ENCODE assay signal across 19 cellular contexts in the genomic region with DNA sequence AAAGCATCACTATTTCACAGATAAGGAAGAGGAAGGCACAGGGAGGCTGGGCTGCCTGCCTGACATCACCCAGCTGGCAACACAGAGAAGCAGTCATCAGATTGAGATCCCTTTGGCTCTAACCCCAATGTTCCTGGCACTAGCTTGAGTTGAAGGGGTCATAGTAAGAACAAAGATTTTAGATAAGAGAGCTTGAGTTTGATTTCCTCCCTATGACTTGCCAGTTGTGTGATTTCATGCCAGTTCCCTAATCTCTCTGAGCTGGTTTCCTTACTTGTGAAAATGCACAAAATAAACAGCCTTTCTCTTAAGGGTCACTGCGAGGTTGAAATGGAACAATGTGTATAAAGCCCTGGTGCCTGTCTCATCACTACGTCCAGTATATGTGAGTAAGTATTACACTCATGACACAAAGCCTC.
A peak's percentile ranks its signal among the peaks of the same experiment; 100 is the strongest.
DNase-seq lines count a peak whose midpoint lies in the region; ATAC-seq, FAIRE-seq and TF ChIP-seq lines count a peak whose summit lies in the region.
"Had no signal": no experiment of that assay in that cellular context is flagged by ENCODE, and none has a peak within 500 bp of the region (broad histone marks: within the 10 kb centered on the region; RNA-seq: fewer than 3 reads in every experiment).

No MANE protein-coding gene starts in this region.

- H3K27me3 ChIP-seq in endothelial cell of umbilical vein (ENCODE audit: control insufficient read depth in 2 of 2, insufficient read depth in 2 of 2, low read length in 2 of 2) (no peaks in the 10 kb centered on the region), osteoblast (ENCODE audit: insufficient read depth, low read length) (no peaks in the 10 kb centered on the region)
- H3K27me3 ChIP-seq: foreskin keratinocyte had no signal

- H3K4me1 ChIP-seq in endothelial cell of umbilical vein (ENCODE audit: control insufficient read depth, extremely low read depth, insufficient read depth, low read length) (peaks cover 26% of the 10 kb centered on the region), kidney (ENCODE audit: control insufficient read depth in 1 of 2, insufficient read depth in 1 of 2, low read depth in 1 of 2, low read length in 2 of 2) (no peaks in the 10 kb centered on the region), osteoblast (ENCODE audit: insufficient read depth, low read length) (no peaks in the 10 kb centered on the region)
- H3K4me1 ChIP-seq: foreskin keratinocyte had no signal

- no peak for TF ChIP-seq CTCF in LNCaP clone FGC (IDR thresholded peaks at IDR 0.05; ENCODE audit: control insufficient read depth, extremely low read depth, insufficient read depth)
- no peak for TF ChIP-seq CTCF in endothelial cell of umbilical vein (IDR thresholded peaks at IDR 0.05; ENCODE audit: extremely low read depth in 1 of 2, insufficient read depth in 1 of 2, low read depth in 1 of 2, low read length in 2 of 2)
- TF ChIP-seq CTCF in kidney (IDR thresholded peaks at IDR 0.05; ENCODE audit: borderline replicate concordance, extremely low read depth, insufficient read depth), result no peak
- no peak for TF ChIP-seq CTCF in retinal pigment epithelial cell (conservative IDR thresholded peaks at IDR 0.05; ENCODE audit: low read depth, low read length)
- TF ChIP-seq CTCF in osteoblast (IDR thresholded peaks at IDR 0.05; ENCODE audit: extremely low read depth, low read depth, low read length), result no peak
- no peak for TF ChIP-seq CTCF in glutamatergic neuron (IDR thresholded peaks at IDR 0.05; ENCODE audit: partially characterized antibody, unreplicated experiment)

- H3K27ac Mint-ChIP-seq in effector memory CD8-positive, alpha-beta T cell, result no peak overlapping the region
- no peak overlapping the region for H3K27ac Mint-ChIP-seq in glutamatergic neuron (ENCODE audit: unreplicated experiment)
- H3K27ac Mint-ChIP-seq: activated CD8-positive, alpha-beta T cell treated with anti-CD3 and anti-CD28 coated beads, Interleukin-2, amount 10 ng/mL, durations not matched to agents 7 days and 5 days; natural killer cell treated with Interleukin-12 subunit alpha and Interleukin-12 subunit beta and Interleukin-15 and Interleukin-18, amount 100 ng/mL, for 72 hours had no signal

- H3K4me3 ChIP-seq in LNCaP clone FGC (ENCODE audit: low read depth, low read length) (no peak overlapping the region), endothelial cell of umbilical vein (replicated peaks in 1 of 3; ENCODE audit: insufficient read depth in 1 of 3, low read depth in 1 of 3, low read length in 3 of 3) (no peak overlapping the region), kidney (ENCODE audit: low read length in 2 of 2) (no peak overlapping the region), retinal pigment epithelial cell (ENCODE audit: low read length) (no peak overlapping the region), osteoblast (ENCODE audit: insufficient read depth, low read length) (no peak overlapping the region)
- H3K4me3 ChIP-seq: skin epidermis had no signal

- CTCF ChIA-PET in endothelial cell of umbilical vein (lab: Charles Lee), result interaction anchor here (0.6 to 3.8 kb wide), 10 partner anchors 10 to 480 kb away, joined by 3 to 29 read pairs (median 6); no protein-coding TSS in a partner anchor

- peak overlapping the region; percentile 95 for H3K9ac ChIP-seq in endothelial cell of umbilical vein (replicated peaks; ENCODE audit: extremely low read depth, insufficient read depth, low read length)
- no peak overlapping the region for H3K9ac ChIP-seq in kidney (ENCODE audit: low read length in 2 of 2)

- intact Hi-C loops in endothelial cell of umbilical vein (cut with micrococcal nuclease), result loop anchor here (1.0 to 5.0 kb wide), 11 partner anchors 10 to 1248 kb away; a partner anchor contains a TSS
- intact Hi-C loops in kidney (cut with DNase I), result no loop called here

- dilution Hi-C loops in endothelial cell of umbilical vein (cut with MboI; ENCODE audit: extremely low pct_ligation_motif_present, low sequenced_read_pairs), result no loop called here

- H4K20me1 ChIP-seq in endothelial cell of umbilical vein (replicated peaks; ENCODE audit: control insufficient read depth, extremely low read depth, insufficient read depth, low read length) (no peaks in the 10 kb centered on the region), osteoblast (ENCODE audit: insufficient read depth, low read length) (no peaks in the 10 kb centered on the region)

- no peaks in the 10 kb centered on the region for H3K27me3 Mint-ChIP-seq in effector memory CD8-positive, alpha-beta T cell
- no peaks in the 10 kb centered on the region for H3K27me3 Mint-ChIP-seq in glutamatergic neuron (ENCODE audit: unreplicated experiment)
- H3K27me3 Mint-ChIP-seq: natural killer cell treated with Interleukin-12 subunit alpha and Interleukin-12 subunit beta and Interleukin-15 and Interleukin-18, amount 100 ng/mL, for 72 hours had no signal

- H3K9me3 Mint-ChIP-seq in effector memory CD8-positive, alpha-beta T cell, result peaks cover 13 to 19% of the 10 kb centered on the region in 2 donors
- H3K9me3 Mint-ChIP-seq in glutamatergic neuron (ENCODE audit: unreplicated experiment), result no peaks in the 10 kb centered on the region

- no peaks in the 10 kb centered on the region for H3K9me3 ChIP-seq in endothelial cell of umbilical vein (replicated peaks; ENCODE audit: control insufficient read depth, insufficient read depth, low read length)
- H3K9me3 ChIP-seq in kidney (ENCODE audit: control insufficient read depth in 1 of 2, low read length in 2 of 2), result no peaks in the 10 kb centered on the region
- no peaks in the 10 kb centered on the region for H3K9me3 ChIP-seq in osteoblast (ENCODE audit: low read depth, low read length)

- H3K27ac ChIP-seq in endothelial cell of umbilical vein (ENCODE audit: insufficient read depth, low read depth, low read length), result peak overlapping the region; percentile 100
- H3K27ac ChIP-seq in kidney (ENCODE audit: low read depth in 2 of 2, low read length in 2 of 2), result no peak overlapping the region
- H3K27ac ChIP-seq in osteoblast (ENCODE audit: low read depth, low read length), result no peak overlapping the region
- H3K27ac ChIP-seq: foreskin keratinocyte had no signal

- POLR2A ChIA-PET in endothelial cell of umbilical vein (lab: Charles Lee), result interaction anchor here (0.6 to 1.2 kb wide), 2 partner anchors 213 to 1786 kb away, joined by 3 to 8 read pairs; no protein-coding TSS in a partner anchor

- H3K79me2 ChIP-seq in endothelial cell of umbilical vein (ENCODE audit: control insufficient read depth, insufficient read depth, low read length) (no peaks in the 10 kb centered on the region), osteoblast (ENCODE audit: insufficient read depth, low read length) (no peaks in the 10 kb centered on the region)

- H3K4me1 Mint-ChIP-seq in effector memory CD8-positive, alpha-beta T cell (ENCODE audit: low read depth in 2 of 2), result no peaks in the 10 kb centered on the region
- H3K4me1 Mint-ChIP-seq in glutamatergic neuron (ENCODE audit: low read depth, unreplicated experiment), result no peaks in the 10 kb centered on the region
- H3K4me1 Mint-ChIP-seq: stimulated activated naive CD8-positive, alpha-beta T cell treated with anti-CD3 and anti-CD28 coated beads, Interleukin-15, amount 100 ng/mL, for 72 hours had no signal

- ATAC-seq in effector memory CD8-positive, alpha-beta T cell (replicated peaks), result no peak
- no peak for ATAC-seq in GM19455 (IDR thresholded peaks at IDR 0.05; ENCODE audit: unreplicated experiment)
- ATAC-seq: activated CD8-positive, alpha-beta T cell treated with anti-CD3 and anti-CD28 coated beads, Interleukin-2, amount 10 ng/mL, durations not matched to agents 7 days and 5 days; foreskin keratinocyte; natural killer cell treated with Interleukin-12 subunit alpha and Interleukin-12 subunit beta and Interleukin-15 and Interleukin-18, amount 100 ng/mL, for 72 hours; stimulated activated naive CD8-positive, alpha-beta T cell treated with anti-CD3 and anti-CD28 coated beads, Interleukin-15, amount 100 ng/mL, for 72 hours had no signal

- no TSS peak for BruUV-seq in endothelial cell of umbilical vein (replicated peaks; lab: Mats Ljungman, UMichigan)

- peak overlapping the region; percentile 64 for H3K4me2 ChIP-seq in endothelial cell of umbilical vein (ENCODE audit: insufficient read depth, low read length)
- H3K4me2 ChIP-seq in osteoblast (ENCODE audit: insufficient read depth, low read length), result no peak overlapping the region

- no peak overlapping the region for H2AFZ ChIP-seq in endothelial cell of umbilical vein (ENCODE audit: low read depth, low read length)
- H2AFZ ChIP-seq in osteoblast (ENCODE audit: low read length), result no peak overlapping the region

- FAIRE-seq in endothelial cell of umbilical vein (lab: Jason Lieb, UNC), result peak; percentile 99
- no peak for FAIRE-seq in kidney (lab: Jason Lieb, UNC)
- FAIRE-seq: G401.6, TTC549 had no signal

- DNase-seq in LNCaP clone FGC (ENCODE audit: low read depth), result peak; percentile 99
- DNase-seq in endothelial cell of umbilical vein (ENCODE audit: low read depth, low spot score), result peak; percentile 100
- DNase-seq in kidney, result peak; percentile 78
- DNase-seq in retinal pigment epithelial cell (ENCODE audit: low read depth), result peak; percentile 91
- no peak for DNase-seq in osteoblast (ENCODE audit: insufficient read length, low spot score, missing footprints)
- DNase-seq in effector memory CD8-positive, alpha-beta T cell, result no peak
- no peak for DNase-seq in glutamatergic neuron
- DNase-seq: activated CD8-positive, alpha-beta T cell treated with anti-CD3 and anti-CD28 coated beads, Interleukin-2, amount 10 ng/mL, durations not matched to agents 7 days and 5 days; Calu3; foreskin keratinocyte; islet precursor cell; NCI-H1105; NCI-H345; stimulated activated naive CD8-positive, alpha-beta T cell treated with anti-CD3 and anti-CD28 coated beads, Interleukin-15, amount 100 ng/mL, for 72 hours had no signal

- no peaks in the 10 kb centered on the region for H3K9me1 ChIP-seq in endothelial cell of umbilical vein (replicated peaks; ENCODE audit: control insufficient read depth, extremely low read depth, insufficient read depth, low read length)

- no peak overlapping the region for H3K4me3 Mint-ChIP-seq in effector memory CD8-positive, alpha-beta T cell
- no peak overlapping the region for H3K4me3 Mint-ChIP-seq in glutamatergic neuron (ENCODE audit: unreplicated experiment)
- H3K4me3 Mint-ChIP-seq: activated CD8-positive, alpha-beta T cell treated with anti-CD3 and anti-CD28 coated beads, Interleukin-2, amount 10 ng/mL, durations not matched to agents 7 days and 5 days; natural killer cell treated with Interleukin-12 subunit alpha and Interleukin-12 subunit beta and Interleukin-15 and Interleukin-18, amount 100 ng/mL, for 72 hours; stimulated activated naive CD8-positive, alpha-beta T cell treated with anti-CD3 and anti-CD28 coated beads, Interleukin-15, amount 100 ng/mL, for 72 hours had no signal

- H3K36me3 Mint-ChIP-seq in effector memory CD8-positive, alpha-beta T cell (ENCODE audit: insufficient read depth), result no peaks in the 10 kb centered on the region
- no peaks in the 10 kb centered on the region for H3K36me3 Mint-ChIP-seq in glutamatergic neuron (ENCODE audit: unreplicated experiment)

- H3K36me3 ChIP-seq in endothelial cell of umbilical vein (ENCODE audit: control insufficient read depth in 2 of 2, extremely low read depth in 1 of 2, insufficient read depth in 2 of 2, low read length in 2 of 2) (no peaks in the 10 kb centered on the region), kidney (ENCODE audit: control insufficient read depth in 1 of 2, insufficient read depth in 2 of 2, low read length in 2 of 2) (no peaks in the 10 kb centered on the region), osteoblast (ENCODE audit: insufficient read depth, low read length) (no peaks in the 10 kb centered on the region)

- TF ChIP-seq POLR2A in endothelial cell of umbilical vein (IDR thresholded peaks at IDR 0.05; ENCODE audit: low read depth, low read length), result peak; percentile 33

Comparison
In these comparisons a context has a peak if more than half of its experiments do, and no peak if none do; other contexts are left out.
1. DNase-seq: peak in LNCaP clone FGC (single experiment), endothelial cell of umbilical vein (single experiment), kidney (single experiment) and retinal pigment epithelial cell (single experiment); none in osteoblast (single experiment), effector memory CD8-positive, alpha-beta T cell (0 of 3) and glutamatergic neuron (single experiment).